Comparison of ENCODE assay signal across 1 cellular context in genomic region chr2:96760986-96761832, GRCh38.
TF ChIP-seq lines count a peak whose summit lies in the region.

No MANE protein-coding gene starts in this region.

TF ChIP-seq in IMR-90, 13 proteins besides CTCF, POLR2A, EP300 and RAD21:
- TF ChIP-seq RFX5 (IDR thresholded peaks at IDR 0.05; ENCODE audit: low read depth, low read length) (no peak), SMC3 (IDR thresholded peaks at IDR 0.05; ENCODE audit: low read depth, low read length) (0 out of 2 replicates have a peak, but pooled peaks have one; percentile 20), MAZ (IDR thresholded peaks at IDR 0.05; ENCODE audit: borderline replicate concordance, low read depth, low read length) (peak; percentile 35; the same call in 1 of the 2 replicates)
